In the genomic region with DNA sequence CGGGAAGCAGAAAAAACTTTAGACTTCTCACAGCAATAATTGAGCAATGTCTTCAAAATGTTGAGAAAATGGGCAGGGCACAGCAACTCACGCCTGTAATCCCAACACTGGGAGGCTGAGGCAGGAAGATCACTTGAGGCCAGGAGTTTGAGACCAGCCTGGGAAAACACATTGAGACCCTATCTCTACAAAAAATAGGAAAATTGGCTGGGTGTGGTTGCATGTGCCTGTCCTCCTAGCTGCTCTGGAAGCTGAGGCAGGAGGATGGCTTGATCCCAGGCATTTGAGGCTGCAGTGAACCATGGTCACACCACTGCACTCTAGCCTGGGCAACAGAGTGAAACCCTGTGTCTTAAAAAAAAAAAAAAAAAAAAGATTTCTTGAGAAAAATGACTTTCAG, we compare ENCODE assay signal across 11 cellular contexts.
"Had no signal": no experiment of that assay in that cellular context is flagged by ENCODE, and none has a peak within 500 bp of the region (broad histone marks: within the 10 kb centered on the region; RNA-seq: fewer than 3 reads in every experiment).

No MANE protein-coding gene starts in this region.

- DNase-seq: GM23248, GOT3, H7, H9, HCEC 1CT, HFFc6 had no signal

- H3K27ac Mint-ChIP-seq: GM23338, H9, HFFc6 had no signal

- H3K4me3 ChIP-seq: GM23248, GM23338, HAP-1 had no signal

- H3K4me2 ChIP-seq: GM23338 had no signal

- H2AFZ ChIP-seq: GM23248, GM23338 had no signal

- FAIRE-seq: H1, H54 had no signal

- ATAC-seq: GM23338, HCT116 had no signal

- H3K4me1 ChIP-seq: HAP-1 had no signal

- H3K9ac ChIP-seq: GM23248 had no signal

- H3K4me3 Mint-ChIP-seq: GM23338, H9, HFFc6 had no signal

- H3K27ac ChIP-seq: GM23248 had no signal

- H3K36me3 ChIP-seq: HAP-1 had no signal

- H3K4me1 Mint-ChIP-seq: GM23338, H9 had no signal
